In the genomic region with DNA sequence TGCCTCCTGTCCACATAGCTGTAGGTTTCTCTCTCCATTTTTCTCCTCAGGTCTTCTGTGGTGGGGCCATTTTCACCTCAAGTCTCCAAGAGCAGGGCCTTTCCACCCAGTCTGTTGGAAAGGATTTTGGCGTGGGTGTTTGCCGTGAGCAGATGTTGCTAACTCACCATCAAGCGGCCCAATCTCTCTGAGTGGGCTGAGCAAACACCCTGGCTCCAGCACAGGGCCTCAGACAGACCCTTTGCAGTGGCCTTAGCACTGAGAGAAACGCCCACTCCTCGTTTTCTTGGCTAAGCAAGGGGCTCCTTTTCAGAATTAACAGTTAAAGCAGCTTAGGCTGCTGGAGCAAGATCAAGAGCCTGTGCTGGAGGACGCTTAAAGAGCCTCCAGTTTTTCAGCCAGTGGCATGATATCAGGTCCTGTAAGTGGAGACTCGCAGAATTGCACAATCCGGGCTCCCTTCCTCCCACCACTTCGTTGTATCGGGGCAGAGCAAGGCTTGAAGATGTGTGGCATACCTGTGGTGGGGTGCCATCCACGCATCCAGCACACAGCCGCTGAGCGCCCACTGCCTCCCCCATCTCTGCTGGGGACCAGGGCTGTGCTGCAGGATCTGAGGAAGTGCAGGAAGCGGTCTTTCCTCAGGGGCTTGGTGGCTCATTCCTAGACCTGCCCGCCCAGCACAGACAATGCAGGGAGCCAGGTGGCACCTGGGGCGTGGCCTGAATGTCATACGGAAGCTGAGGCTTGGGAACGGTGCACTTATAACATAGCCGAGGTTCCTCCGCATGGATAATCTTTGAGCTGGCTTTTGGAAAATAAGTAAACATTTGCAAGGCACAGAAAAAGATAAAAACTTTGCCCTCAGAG, we compare ENCODE assay signal across 18 cellular contexts.
"Had no signal": no experiment of that assay in that cellular context is flagged by ENCODE, and none has a peak within 500 bp of the region (broad histone marks: within the 10 kb centered on the region; RNA-seq: fewer than 3 reads in every experiment).

No MANE protein-coding gene starts in this region.

- H3K9me3 Mint-ChIP-seq: activated naive CD4-positive, alpha-beta T cell treated with anti-CD3 and anti-CD28 coated beads, Interleukin-2, amount 10 ng/mL, durations not matched to agents 7 days and 5 days; activated T-helper 2 cell treated with anti-CD3 and anti-CD28 coated beads, Interferon-gamma antibody, Interleukin-2, Interleukin-4, amounts not matched to agents 10 μg/mL and 5 μg/mL and 100 μg/mL, durations not matched to agents 14 hours and 24 hours and 36 hours; natural killer cell; stimulated activated naive CD8-positive, alpha-beta T cell treated with anti-CD3 and anti-CD28 coated beads, Interleukin-15, amount 100 ng/mL, for 72 hours had no signal

- H3K9me3 ChIP-seq: gastrocnemius medialis, left lung, right atrium auricular region, upper lobe of right lung had no signal

- H3K36me3 ChIP-seq: cardiac muscle cell, gastrocnemius medialis, heart right ventricle, left lung, right atrium auricular region, upper lobe of right lung had no signal

- H3K27me3 ChIP-seq: cardiac muscle cell, gastrocnemius medialis, right atrium auricular region had no signal

- ATAC-seq: gastrocnemius medialis, heart right ventricle, left lung, natural killer cell, upper lobe of right lung had no signal

- H3K4me3 Mint-ChIP-seq: activated naive CD4-positive, alpha-beta T cell treated with anti-CD3 and anti-CD28 coated beads, Interleukin-2, amount 10 ng/mL, durations not matched to agents 7 days and 5 days; natural killer cell; stimulated activated naive CD8-positive, alpha-beta T cell treated with anti-CD3 and anti-CD28 coated beads, Interleukin-15, amount 100 ng/mL, for 72 hours had no signal

- DNase-seq: activated CD4-positive, alpha-beta T cell treated with anti-CD3 and anti-CD28 coated beads, Interleukin-2, amount 50 U/mL, for 48 hours; activated naive CD4-positive, alpha-beta T cell treated with anti-CD3 and anti-CD28 coated beads, Interleukin-2, amount 10 ng/mL, durations not matched to agents 7 days and 5 days; activated T-cell treated with anti-CD3 and anti-CD28 coated beads, Interleukin-2, amount 50 U/mL, for 1 hour; dorsolateral prefrontal cortex; erythroblast; gastrocnemius medialis; heart right ventricle; left lung; mammary epithelial cell; natural killer cell; nucleus accumbens; stimulated activated naive CD8-positive, alpha-beta T cell treated with anti-CD3 and anti-CD28 coated beads, Interleukin-15, amount 100 ng/mL, for 72 hours; upper lobe of right lung had no signal

- H3K4me1 ChIP-seq: gastrocnemius medialis, heart right ventricle, left lung, right atrium auricular region, upper lobe of right lung had no signal

- H3K4me3 ChIP-seq: cardiac muscle cell, dorsolateral prefrontal cortex, gastrocnemius medialis, heart right ventricle, left lung, right atrium auricular region, upper lobe of right lung had no signal

- H3K27ac Mint-ChIP-seq: activated naive CD4-positive, alpha-beta T cell treated with anti-CD3 and anti-CD28 coated beads, Interleukin-2, amount 10 ng/mL, durations not matched to agents 7 days and 5 days; activated T-helper 2 cell treated with anti-CD3 and anti-CD28 coated beads, Interferon-gamma antibody, Interleukin-2, Interleukin-4, amounts not matched to agents 10 μg/mL and 5 μg/mL and 100 μg/mL, durations not matched to agents 14 hours and 24 hours and 36 hours; natural killer cell; progenitor cell of endocrine pancreas; stimulated activated naive CD8-positive, alpha-beta T cell treated with anti-CD3 and anti-CD28 coated beads, Interleukin-15, amount 100 ng/mL, for 72 hours had no signal

- H3K4me1 Mint-ChIP-seq: activated naive CD4-positive, alpha-beta T cell treated with anti-CD3 and anti-CD28 coated beads, Interleukin-2, amount 10 ng/mL, durations not matched to agents 7 days and 5 days; natural killer cell; stimulated activated naive CD8-positive, alpha-beta T cell treated with anti-CD3 and anti-CD28 coated beads, Interleukin-15, amount 100 ng/mL, for 72 hours had no signal

- H3K36me3 Mint-ChIP-seq: activated naive CD4-positive, alpha-beta T cell treated with anti-CD3 and anti-CD28 coated beads, Interleukin-2, amount 10 ng/mL, durations not matched to agents 7 days and 5 days; natural killer cell had no signal

- H3K27ac ChIP-seq: cardiac muscle cell, dorsolateral prefrontal cortex, gastrocnemius medialis, heart right ventricle, left lung, right atrium auricular region, upper lobe of right lung, VCaP had no signal
